Comparison of ENCODE assay signal across 21 cellular contexts in the genomic region with DNA sequence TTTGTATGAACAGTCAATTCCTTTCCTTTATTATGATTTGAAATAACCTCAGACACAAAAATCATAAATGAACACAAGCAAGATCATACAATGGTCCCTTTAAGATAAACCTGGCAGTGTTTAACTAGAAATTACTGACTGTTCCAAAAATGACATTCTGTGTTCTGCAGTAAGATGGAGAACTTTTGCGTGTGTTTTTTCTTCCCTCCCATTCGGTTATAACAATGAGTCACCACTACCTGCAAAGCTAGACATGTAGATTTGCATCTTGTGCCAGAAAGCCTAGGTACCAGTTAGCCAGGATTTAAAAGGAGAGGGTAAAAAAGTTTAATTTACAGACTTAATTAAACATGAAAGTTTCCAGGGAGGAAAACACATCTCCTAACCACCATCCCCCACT.
DNase-seq lines count a peak whose midpoint lies in the region; ATAC-seq, FAIRE-seq and TF ChIP-seq lines count a peak whose summit lies in the region.
"Had no signal": no experiment of that assay in that cellular context is flagged by ENCODE, and none has a peak within 500 bp of the region (broad histone marks: within the 10 kb centered on the region; RNA-seq: fewer than 3 reads in every experiment).

No MANE protein-coding gene starts in this region.

- H3K9ac ChIP-seq in astrocyte (ENCODE audit: low read length): no peak overlapping the region

- no peak overlapping the region for H2AFZ ChIP-seq in astrocyte (ENCODE audit: low read depth, low read length)

- TF ChIP-seq CTCF in HEK293 (tag by site-specific recombination; IDR thresholded peaks at IDR 0.05) (no peak), astrocyte (IDR thresholded peaks at IDR 0.05; ENCODE audit: insufficient read depth, low read depth, low read length) (no peak), foreskin keratinocyte (conservative IDR thresholded peaks at IDR 0.05) (no peak), prostate gland (IDR thresholded peaks at IDR 0.05) (no peak)

- H3K27ac ChIP-seq in HEK293 (ENCODE audit: extremely low read depth, low read depth, low read length) (no peak overlapping the region), astrocyte (ENCODE audit: low read depth, low read length) (no peak overlapping the region), foreskin keratinocyte (peak overlapping the region; percentile 11), prostate gland (peak overlapping the region; percentile 51 to 70)
- H3K27ac ChIP-seq: A549, Peyer's patch had no signal

- H4K20me1 ChIP-seq in astrocyte (ENCODE audit: insufficient read depth, low read length): no peaks in the 10 kb centered on the region

- H3K4me1 Mint-ChIP-seq in astrocyte (ENCODE audit: low read depth, unreplicated experiment): no peaks in the 10 kb centered on the region

- H3K4me3 ChIP-seq in HEK293 (ENCODE audit: low read depth, low read length) (no peak overlapping the region), astrocyte (ENCODE audit: insufficient read depth, low read depth, low read length) (no peak overlapping the region), prostate gland (no peak overlapping the region)
- H3K4me3 ChIP-seq: A549, MG63, Peyer's patch had no signal

- H3K4me1 ChIP-seq in HEK293 (ENCODE audit: control insufficient read depth, insufficient read depth, low read length) (no peaks in the 10 kb centered on the region), astrocyte (ENCODE audit: insufficient read depth, low read length) (no peaks in the 10 kb centered on the region), foreskin keratinocyte (peaks cover 13% of the 10 kb centered on the region), prostate gland (replicated peaks) (peaks cover 2% of the 10 kb centered on the region)
- H3K4me1 ChIP-seq: A549, BE2C, Peyer's patch had no signal

- POLR2A ChIA-PET in HEK293 (lab: Yijun Ruan, JAX): no interaction called here

- no peak overlapping the region for H3K27ac Mint-ChIP-seq in astrocyte (ENCODE audit: unreplicated experiment)

- peak; percentile 8 for DNase-seq in astrocyte (ENCODE audit: low read depth)
- DNase-seq in foreskin keratinocyte: peak; percentile 57 to 65
- peak; percentile 67 for DNase-seq in prostate gland (ENCODE audit: low spot score)
- DNase-seq in Kasumi-1 (lab: John Stamatoyannopoulos, UW): no peak
- no peak for DNase-seq in dermis blood vessel endothelial cell
- no peak for DNase-seq in HTR-8/SVneo (ENCODE audit: insufficient read length, low spot score)
- DNase-seq in GDM1 (lab: John Stamatoyannopoulos, UW): no peak
- DNase-seq: BE2C, DMS53, Karpas-422, MG63, NCI-H1417, NCI-H1694 treated with DMSO at 0.1 percent for 48 hours, NCI-H2081 treated with DMSO at 0.1 percent for 48 hours, NCI-H446, NCI-H526, Peyer's patch, Right ventricle myocardium superior had no signal

- CTCF ChIA-PET in HEK293 (lab: Yijun Ruan, JAX): no interaction called here

- no peaks in the 10 kb centered on the region for H3K79me2 ChIP-seq in astrocyte (ENCODE audit: insufficient read depth, low read length)

- no peak for TF ChIP-seq POLR2A in prostate gland (IDR thresholded peaks at IDR 0.05)

- H3K4me3 Mint-ChIP-seq in astrocyte (ENCODE audit: unreplicated experiment): no peak overlapping the region

- H3K36me3 Mint-ChIP-seq in astrocyte (ENCODE audit: low read depth, unreplicated experiment): peaks cover 7% of the 10 kb centered on the region

- peak; percentile 61 for ATAC-seq in foreskin keratinocyte
- ATAC-seq: A549 had no signal

- FAIRE-seq in astrocyte (lab: Jason Lieb, UNC) (no peak), HTR-8/SVneo (lab: Jason Lieb, UNC) (no peak)
- FAIRE-seq: A549, D721Med had no signal

- no peak overlapping the region for H3K4me2 ChIP-seq in astrocyte (ENCODE audit: low read length)
- H3K4me2 ChIP-seq: A549 had no signal

- no peaks in the 10 kb centered on the region for H3K36me3 ChIP-seq in HEK293 (ENCODE audit: control insufficient read depth in 2 of 2, insufficient read depth in 1 of 2, low read length in 2 of 2)
- H3K36me3 ChIP-seq in astrocyte (ENCODE audit: insufficient read depth, low read length): no peaks in the 10 kb centered on the region
- no peaks in the 10 kb centered on the region for H3K36me3 ChIP-seq in prostate gland
- H3K36me3 ChIP-seq: BE2C, MG63, Peyer's patch had no signal

- intact Hi-C loops in prostate gland (cut with DNase I): no loop called here

- H3K9me3 ChIP-seq in HEK293 (ENCODE audit: control insufficient read depth, insufficient read depth, low read depth, low read length) (no peaks in the 10 kb centered on the region), astrocyte (ENCODE audit: insufficient read depth, low read depth, low read length) (peaks cover 4% of the 10 kb centered on the region), prostate gland (no peaks in the 10 kb centered on the region)
- H3K9me3 ChIP-seq: A549, BE2C, MG63, Peyer's patch had no signal

- H3K27me3 ChIP-seq in astrocyte (ENCODE audit: insufficient read depth, low read length): no peaks in the 10 kb centered on the region
- H3K27me3 ChIP-seq in foreskin keratinocyte: no peaks in the 10 kb centered on the region
- H3K27me3 ChIP-seq in prostate gland (replicated peaks; ENCODE audit: insufficient read depth): no peaks in the 10 kb centered on the region
- H3K27me3 ChIP-seq: BE2C, MG63, Peyer's patch had no signal

- H3K9me3 Mint-ChIP-seq in astrocyte (ENCODE audit: unreplicated experiment): peaks cover 18% of the 10 kb centered on the region

- 6% methylated on average over 2 of the region's 2 CpGs for WGBS in prostate gland

- H3K27me3 Mint-ChIP-seq in astrocyte (ENCODE audit: low read depth, unreplicated experiment): peaks cover 5% of the 10 kb centered on the region

TF ChIP-seq in HEK293, 187 proteins besides CTCF, POLR2A, EP300 and RAD21:
- TF ChIP-seq ZNF133 (tag by site-specific recombination; IDR thresholded peaks at IDR 0.05): peak; percentile 22; the same call in 1 of the 2 replicates
- TF ChIP-seq OVOL3 (tag by site-specific recombination; IDR thresholded peaks at IDR 0.05): no peak

Comparison
In these comparisons a context has a peak if more than half of its experiments do, and no peak if none do; other contexts are left out.
1. H3K27ac ChIP-seq: peak in foreskin keratinocyte (single experiment) and prostate gland (2 of 2); none in HEK293 (single experiment) and astrocyte (single experiment).
2. DNase-seq: peak in astrocyte (single experiment), foreskin keratinocyte (2 of 2) and prostate gland (single experiment); none in Kasumi-1 (0 of 2), dermis blood vessel endothelial cell (single experiment), HTR-8/SVneo (single experiment) and GDM1 (single experiment).